1 cellular context compared by ENCODE assay signal in genomic region chr3:46690798-46691197, GRCh38.
TF ChIP-seq lines count a peak whose summit lies in the region.

No MANE protein-coding gene starts in this region.

TF ChIP-seq in GM23338, 12 proteins besides CTCF, POLR2A, EP300 and RAD21 (continued from another document):
- TF ChIP-seq ZNF462 (CRISPR knock-in tag; IDR thresholded peaks at IDR 0.05) (no peak), ZNF331 (CRISPR knock-in tag; IDR thresholded peaks at IDR 0.05; ENCODE audit: low read depth) (no peak), STAT1 (IDR thresholded peaks at IDR 0.05; ENCODE audit: unreplicated experiment) (no peak), ETS1 (IDR thresholded peaks at IDR 0.05) (no peak), POLR2AphosphoS5 (IDR thresholded peaks at IDR 0.05; ENCODE audit: low read depth) (no peak), CREB1 (CRISPR knock-in tag; IDR thresholded peaks at IDR 0.05; ENCODE audit: low read depth) (no peak), EZH2 (IDR thresholded peaks at IDR 0.05; ENCODE audit: low read depth, unreplicated experiment) (no peak), JUNB (IDR thresholded peaks at IDR 0.05; ENCODE audit: unreplicated experiment) (no peak), NANOG (IDR thresholded peaks at IDR 0.05; ENCODE audit: borderline replicate concordance) (no peak)
